Comparison of ENCODE assay signal across 23 cellular contexts in the genomic region with DNA sequence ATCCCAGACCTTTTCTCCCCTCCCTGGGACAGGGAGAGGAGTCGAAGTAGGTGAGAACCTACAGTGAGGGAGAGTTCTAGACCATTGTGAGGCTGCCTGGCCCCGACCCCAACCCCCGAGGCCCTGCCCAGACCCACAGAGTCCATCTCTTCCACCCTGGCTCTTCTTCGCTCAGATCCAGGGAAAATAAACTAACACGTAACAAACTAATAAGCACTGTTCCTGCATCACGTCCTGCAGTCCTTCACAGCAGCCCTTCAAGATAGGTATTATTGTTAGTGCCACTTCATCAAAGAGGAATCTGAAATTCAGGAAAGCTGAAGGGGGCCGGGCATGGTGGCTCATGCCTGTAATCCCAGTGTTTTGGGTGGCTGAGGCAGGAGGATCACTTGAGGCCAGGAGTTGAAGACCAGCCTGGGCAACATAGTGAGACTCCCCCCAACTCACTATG. TPM values are rescaled to one million over a fixed set of nuclear protein-coding genes. Genes with fewer than 3 reads are reported as not detected.
A peak's percentile ranks its signal among the peaks of the same experiment; 100 is the strongest.
DNase-seq lines count a peak whose midpoint lies in the region; ATAC-seq, FAIRE-seq and TF ChIP-seq lines count a peak whose summit lies in the region.
"Had no signal": no experiment of that assay in that cellular context is flagged by ENCODE, and none has a peak within 500 bp of the region (broad histone marks: within the 10 kb centered on the region; RNA-seq: fewer than 3 reads in every experiment).

A gene with protein sequence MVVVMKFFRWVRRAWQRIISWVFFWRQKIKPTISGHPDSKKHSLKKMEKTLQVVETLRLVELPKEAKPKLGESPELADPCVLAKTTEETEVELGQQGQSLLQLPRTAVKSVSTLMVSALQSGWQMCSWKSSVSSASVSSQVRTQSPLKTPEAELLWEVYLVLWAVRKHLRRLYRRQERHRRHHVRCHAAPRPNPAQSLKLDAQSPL (minus strand): TSS at position 51 of the 451 bp plus-strand sequence. CDS start 235 bp downstream, outside the sequence.

- CTCF ChIA-PET in activated naive CD4-positive, alpha-beta T cell treated with anti-CD3 and anti-CD28 coated beads for 36 hours (lab: Charles Lee), result interaction anchor here (0.6 to 1.6 kb wide), 3 partner anchors 15 to 95 kb away, joined by 3 to 6 read pairs (median 3); no protein-coding TSS in a partner anchor
- CTCF ChIA-PET in endothelial cell of umbilical vein (lab: Charles Lee) (interaction anchor here (0.9 to 3.9 kb wide), 9 partner anchors 10 to 261 kb away, joined by 3 to 53 read pairs (median 5); no protein-coding TSS in a partner anchor), mammary epithelial cell (lab: Charles Lee; ENCODE audit: low non-redundant PET) (interaction anchor here (0.6 kb wide), 1 partner anchor 67 kb away, joined by 5 read pairs; no protein-coding TSS in a partner anchor)

- peaks cover 1% of the 10 kb centered on the region for H3K79me2 ChIP-seq in endothelial cell of umbilical vein (ENCODE audit: control insufficient read depth, insufficient read depth, low read length)
- no peaks in the 10 kb centered on the region for H3K79me2 ChIP-seq in mammary epithelial cell (ENCODE audit: insufficient read depth, low read length)

- H3K27me3 Mint-ChIP-seq in activated naive CD4-positive, alpha-beta T cell treated with anti-CD3 and anti-CD28 coated beads for 36 hours (ENCODE audit: low read depth), result no peaks in the 10 kb centered on the region
- no peaks in the 10 kb centered on the region for H3K27me3 Mint-ChIP-seq in activated T-helper 17 cell treated with anti-CD3 and anti-CD28 coated beads, Interleukin-2, amount 50 U/mL, for 72 hours
- no peaks in the 10 kb centered on the region for H3K27me3 Mint-ChIP-seq in natural killer cell (ENCODE audit: low read depth in 2 of 2)
- H3K27me3 Mint-ChIP-seq: CD8-positive, alpha-beta memory T cell had no signal

- H3K4me2 ChIP-seq in endothelial cell of umbilical vein (ENCODE audit: insufficient read depth, low read length) (no peak within 1 kb of the TSS), mammary epithelial cell (ENCODE audit: insufficient read depth, low read depth, low read length) (no peak within 1 kb of the TSS)

- H3K9me3 ChIP-seq in endothelial cell of umbilical vein (replicated peaks; ENCODE audit: control insufficient read depth, insufficient read depth, low read length), result no peaks in the 10 kb centered on the region
- no peaks in the 10 kb centered on the region for H3K9me3 ChIP-seq in mammary epithelial cell (replicated peaks; ENCODE audit: insufficient read depth, low read length)
- H3K9me3 ChIP-seq: esophagus muscularis mucosa, SJCRH30, thoracic aorta had no signal

- no peaks in the 10 kb centered on the region for H4K20me1 ChIP-seq in endothelial cell of umbilical vein (replicated peaks; ENCODE audit: control insufficient read depth, extremely low read depth, insufficient read depth, low read length)
- H4K20me1 ChIP-seq in mammary epithelial cell (ENCODE audit: insufficient read depth, low read length), result no peaks in the 10 kb centered on the region

- H3K27me3 ChIP-seq in endothelial cell of umbilical vein (ENCODE audit: control insufficient read depth in 2 of 2, insufficient read depth in 2 of 2, low read length in 2 of 2) (no peaks in the 10 kb centered on the region), mammary epithelial cell (ENCODE audit: insufficient read depth, low read length) (no peaks in the 10 kb centered on the region)
- H3K27me3 ChIP-seq: esophagus muscularis mucosa, SJCRH30 had no signal

- TF ChIP-seq CTCF in endothelial cell of umbilical vein (IDR thresholded peaks at IDR 0.05; ENCODE audit: extremely low read depth in 1 of 2, insufficient read depth in 1 of 2, low read depth in 1 of 2, low read length in 2 of 2) (no peak), mammary epithelial cell (conservative IDR thresholded peaks at IDR 0.05 in 1 of 2, IDR thresholded peaks at IDR 0.05 in 1 of 2; ENCODE audit: extremely low read depth in 1 of 2, insufficient read depth in 1 of 2, low read depth in 1 of 2, low read length in 2 of 2) (no peak), natural killer cell (IDR thresholded peaks at IDR 0.05) (no peak)

- TF ChIP-seq POLR2A in endothelial cell of umbilical vein (IDR thresholded peaks at IDR 0.05; ENCODE audit: low read depth, low read length) (no peak), GM12891 (IDR thresholded peaks at IDR 0.05; ENCODE audit: low read depth, low read length) (no peak)

- H2AFZ ChIP-seq in endothelial cell of umbilical vein (ENCODE audit: low read depth, low read length) (peak within 1 kb of the TSS; percentile 18), mammary epithelial cell (ENCODE audit: low read depth, low read length) (no peak within 1 kb of the TSS)

- H3K9ac ChIP-seq in endothelial cell of umbilical vein (replicated peaks; ENCODE audit: extremely low read depth, insufficient read depth, low read length) (no peak within 1 kb of the TSS), mammary epithelial cell (ENCODE audit: insufficient read depth, low read length) (no peak within 1 kb of the TSS)

- H3K9me1 ChIP-seq in endothelial cell of umbilical vein (replicated peaks; ENCODE audit: control insufficient read depth, extremely low read depth, insufficient read depth, low read length), result no peaks in the 10 kb centered on the region

- ATAC-seq in activated naive CD4-positive, alpha-beta T cell treated with anti-CD3 and anti-CD28 coated beads, Interleukin-2, amount 50 U/mL, for 72 hours, result no peak
- ATAC-seq in activated T-helper 17 cell treated with anti-CD3 and anti-CD28 coated beads, Interleukin-2, amount 50 U/mL, for 72 hours (replicated peaks), result no peak
- ATAC-seq in natural killer cell, result no peak
- ATAC-seq: left ventricle myocardium superior had no signal

- H3K4me1 ChIP-seq in endothelial cell of umbilical vein (ENCODE audit: control insufficient read depth, extremely low read depth, insufficient read depth, low read length) (peaks cover 12% of the 10 kb centered on the region), mammary epithelial cell (ENCODE audit: insufficient read depth, low read length) (no peaks in the 10 kb centered on the region)

- FAIRE-seq in endothelial cell of umbilical vein (lab: Jason Lieb, UNC), result no peak
- no peak for FAIRE-seq in GM12891 (lab: Jason Lieb, UNC)

- POLR2A ChIA-PET in endothelial cell of umbilical vein (lab: Charles Lee), result no interaction called here

- H3K27ac Mint-ChIP-seq in activated naive CD4-positive, alpha-beta T cell treated with anti-CD3 and anti-CD28 coated beads, Interleukin-2, amount 50 U/mL, for 72 hours, result peak within 1 kb of the TSS; percentile 51 to 91
- no peak within 1 kb of the TSS for H3K27ac Mint-ChIP-seq in activated naive CD4-positive, alpha-beta T cell treated with anti-CD3 and anti-CD28 coated beads for 36 hours
- H3K27ac Mint-ChIP-seq in activated T-helper 17 cell treated with anti-CD3 and anti-CD28 coated beads, Interleukin-2, amount 50 U/mL, for 72 hours, result peak within 1 kb of the TSS; percentile 46
- H3K27ac Mint-ChIP-seq in natural killer cell, result no peak within 1 kb of the TSS

- H3K4me1 Mint-ChIP-seq in activated naive CD4-positive, alpha-beta T cell treated with anti-CD3 and anti-CD28 coated beads for 36 hours (ENCODE audit: low read depth), result peaks cover 2% of the 10 kb centered on the region
- no peaks in the 10 kb centered on the region for H3K4me1 Mint-ChIP-seq in activated T-helper 17 cell treated with anti-CD3 and anti-CD28 coated beads, Interleukin-2, amount 50 U/mL, for 72 hours
- peaks cover 0 to 13% of the 10 kb centered on the region in 2 donors for H3K4me1 Mint-ChIP-seq in natural killer cell

- BruUV-seq in endothelial cell of umbilical vein (replicated peaks; lab: Mats Ljungman, UMichigan) (no TSS peak), mammary epithelial cell (replicated peaks; lab: Mats Ljungman, UMichigan) (no TSS peak)

- dilution Hi-C loops in endothelial cell of umbilical vein (cut with MboI; ENCODE audit: extremely low pct_ligation_motif_present, low sequenced_read_pairs) (no loop called here), mammary epithelial cell (cut with HindIII; ENCODE audit: low sequenced_read_pairs) (loop anchor here (5.0 kb wide), 2 partner anchors 43 to 98 kb away; no protein-coding TSS in a partner anchor)

- H3K36me3 Mint-ChIP-seq in activated naive CD4-positive, alpha-beta T cell treated with anti-CD3 and anti-CD28 coated beads, Interleukin-2, amount 50 U/mL, for 72 hours, result no peaks in the 10 kb centered on the region
- peaks cover 3% of the 10 kb centered on the region for H3K36me3 Mint-ChIP-seq in activated naive CD4-positive, alpha-beta T cell treated with anti-CD3 and anti-CD28 coated beads for 36 hours (ENCODE audit: low read depth)
- peaks cover 86% of the 10 kb centered on the region for H3K36me3 Mint-ChIP-seq in activated T-helper 17 cell treated with anti-CD3 and anti-CD28 coated beads, Interleukin-2, amount 50 U/mL, for 72 hours (ENCODE audit: low read depth)
- no peaks in the 10 kb centered on the region for H3K36me3 Mint-ChIP-seq in natural killer cell

- no peak within 1 kb of the TSS for H3K4me3 Mint-ChIP-seq in activated naive CD4-positive, alpha-beta T cell treated with anti-CD3 and anti-CD28 coated beads for 36 hours
- no peak within 1 kb of the TSS for H3K4me3 Mint-ChIP-seq in activated T-helper 17 cell treated with anti-CD3 and anti-CD28 coated beads, Interleukin-2, amount 50 U/mL, for 72 hours
- no peak within 1 kb of the TSS for H3K4me3 Mint-ChIP-seq in natural killer cell
- H3K4me3 Mint-ChIP-seq: CD8-positive, alpha-beta memory T cell had no signal

- H3K4me3 ChIP-seq in endothelial cell of umbilical vein (replicated peaks in 1 of 3; ENCODE audit: insufficient read depth in 1 of 3, low read depth in 1 of 3, low read length in 3 of 3) (no peak within 1 kb of the TSS), mammary epithelial cell (replicated peaks in 1 of 3; ENCODE audit: insufficient read depth in 1 of 3, low read depth in 2 of 3, low read length in 3 of 3) (no peak within 1 kb of the TSS)
- H3K4me3 ChIP-seq: esophagus muscularis mucosa, SJCRH30 had no signal

- H3K9me3 Mint-ChIP-seq in activated naive CD4-positive, alpha-beta T cell treated with anti-CD3 and anti-CD28 coated beads, Interleukin-2, amount 50 U/mL, for 72 hours, result no peaks in the 10 kb centered on the region
- H3K9me3 Mint-ChIP-seq in activated naive CD4-positive, alpha-beta T cell treated with anti-CD3 and anti-CD28 coated beads for 36 hours, result no peaks in the 10 kb centered on the region
- no peaks in the 10 kb centered on the region for H3K9me3 Mint-ChIP-seq in activated T-helper 17 cell treated with anti-CD3 and anti-CD28 coated beads, Interleukin-2, amount 50 U/mL, for 72 hours
- H3K9me3 Mint-ChIP-seq in natural killer cell, result no peaks in the 10 kb centered on the region
- H3K9me3 Mint-ChIP-seq: CD8-positive, alpha-beta memory T cell had no signal

- peaks cover 0 to 14% of the 10 kb centered on the region in 2 experiments for H3K36me3 ChIP-seq in endothelial cell of umbilical vein (ENCODE audit: control insufficient read depth in 2 of 2, extremely low read depth in 1 of 2, insufficient read depth in 2 of 2, low read length in 2 of 2)
- no peaks in the 10 kb centered on the region for H3K36me3 ChIP-seq in mammary epithelial cell (ENCODE audit: insufficient read depth, low read length)
- H3K36me3 ChIP-seq: SJCRH30 had no signal

- H3K27ac ChIP-seq in endothelial cell of umbilical vein (ENCODE audit: insufficient read depth, low read depth, low read length), result peak within 1 kb of the TSS; percentile 18
- no peak within 1 kb of the TSS for H3K27ac ChIP-seq in mammary epithelial cell (ENCODE audit: insufficient read depth, low read depth, low read length)
- H3K27ac ChIP-seq: SJCRH30 had no signal

- no peak for DNase-seq in activated naive CD4-positive, alpha-beta T cell treated with anti-CD3 and anti-CD28 coated beads, Interleukin-2, amount 50 U/mL, for 72 hours (ENCODE audit: low spot score in 2 of 2)
- DNase-seq in activated naive CD4-positive, alpha-beta T cell treated with anti-CD3 and anti-CD28 coated beads for 36 hours, result no peak
- DNase-seq in endothelial cell of umbilical vein (ENCODE audit: low read depth, low spot score), result no peak
- no peak for DNase-seq in mammary epithelial cell
- no peak for DNase-seq in NCI-H82 (lab: John Stamatoyannopoulos, UW)
- no peak for DNase-seq in GM12891 (ENCODE audit: insufficient read length, low spot score)
- no peak for DNase-seq in natural killer cell
- DNase-seq: ACHN; activated CD4-positive, alpha-beta T cell treated with anti-CD3 and anti-CD28 coated beads for 1 hour; activated gamma-delta T cell treated with Interleukin-2 at 50 U/mL for 16 hours; CD8-positive, alpha-beta memory T cell; DMS79; glutamatergic neuron; GOT3; left ventricle myocardium superior; NCI-H146; NCI-H2171 treated with DMSO at 0.1 percent for 48 hours; OCI-M1; SJCRH30 had no signal

- 78% methylated on average over 6 of the region's 7 CpGs for WGBS in mammary epithelial cell (ENCODE audit: low coverage, missing lambda C conversion rate)

- in situ Hi-C loops in mammary epithelial cell (cut with MboI; ENCODE audit: low sequenced_read_pairs in 2 of 2), result loop anchor here in 1 of 2 donors (25.0 kb wide), 1 partner anchor 398 kb away; a partner anchor contains a TSS

- intact Hi-C loops in activated naive CD4-positive, alpha-beta T cell treated with anti-CD3 and anti-CD28 coated beads for 36 hours (cut with micrococcal nuclease), result no loop called here
- intact Hi-C loops in endothelial cell of umbilical vein (cut with micrococcal nuclease) (no loop called here), mammary epithelial cell (cut with micrococcal nuclease) (no loop called here), natural killer cell (cut with micrococcal nuclease) (no loop called here)

RNA-seq across cellular contexts. Expression of the gene that starts here (rescaled TPM):
- 1 to 10 TPM; 7.7 to 9.9 TPM for total RNA-seq in activated naive CD4-positive, alpha-beta T cell treated with anti-CD3 and anti-CD28 coated beads, Interleukin-2, amount 50 U/mL, for 72 hours
- total RNA-seq in activated naive CD4-positive, alpha-beta T cell treated with anti-CD3 and anti-CD28 coated beads for 36 hours, result 1 to 10 TPM; 2.3 to 2.6 TPM
- 10 to 100 TPM in 1 of 2 donors, 1 to 10 TPM in 1; 3.3 to 17.3 TPM for total RNA-seq in activated T-helper 17 cell treated with anti-CD3 and anti-CD28 coated beads, Interleukin-2, amount 50 U/mL, for 72 hours
- total RNA-seq in endothelial cell of umbilical vein (1.5 and 4.1 TPM in 2 replicates), mammary epithelial cell (under 1 TPM in 1 of 2 donors, not detected in 1; 0.59 TPM), natural killer cell (1 to 10 TPM; 2.3 to 4.1 (median 3.9) TPM)
- polyA plus RNA-seq in endothelial cell of umbilical vein (1.6 and 1.9 TPM in 2 replicates), mammary epithelial cell (0.33 TPM)
- polyA plus RNA-seq in endothelial cell of umbilical vein (2011; cell fraction: cytosol; rRNA removed), result 1.4 and 1.9 TPM in 2 replicates
- polyA plus RNA-seq in endothelial cell of umbilical vein (2011; cell fraction: nucleus; rRNA removed), result 4.6 and 5.6 TPM in 2 replicates
- 3.3 and 3.9 TPM in 2 replicates for polyA plus RNA-seq in endothelial cell of umbilical vein (2012)
- polyA minus RNA-seq in endothelial cell of umbilical vein (0.76 and 2.3 TPM in 2 replicates), mammary epithelial cell (not detected)
- polyA minus RNA-seq in endothelial cell of umbilical vein (2011; cell fraction: cytosol; rRNA and poly(A)+ RNA removed), result 1.0 TPM
- not detected in 2 replicates for polyA minus RNA-seq in endothelial cell of umbilical vein (2011; cell fraction: nucleus; rRNA and poly(A)+ RNA removed)
- 1.3 TPM for polyA plus RNA-seq in GM12891 (2012; ENCODE audit: low read depth, missing spikeins)
- total RNA-seq: SJCRH30, skeletal muscle tissue, thoracic aorta had no signal

Comparison
In these comparisons a context has a peak if more than half of its experiments do, and no peak if none do; other contexts are left out.
1. H3K27ac Mint-ChIP-seq: peak in activated naive CD4-positive, alpha-beta T cell treated with anti-CD3 and anti-CD28 coated beads, Interleukin-2, amount 50 U/mL, for 72 hours (2 of 2) and activated T-helper 17 cell treated with anti-CD3 and anti-CD28 coated beads, Interleukin-2, amount 50 U/mL, for 72 hours (single experiment); none in activated naive CD4-positive, alpha-beta T cell treated with anti-CD3 and anti-CD28 coated beads for 36 hours (single experiment) and natural killer cell (0 of 2).